ENCODE assay signal across 9 cellular contexts in the genomic region with DNA sequence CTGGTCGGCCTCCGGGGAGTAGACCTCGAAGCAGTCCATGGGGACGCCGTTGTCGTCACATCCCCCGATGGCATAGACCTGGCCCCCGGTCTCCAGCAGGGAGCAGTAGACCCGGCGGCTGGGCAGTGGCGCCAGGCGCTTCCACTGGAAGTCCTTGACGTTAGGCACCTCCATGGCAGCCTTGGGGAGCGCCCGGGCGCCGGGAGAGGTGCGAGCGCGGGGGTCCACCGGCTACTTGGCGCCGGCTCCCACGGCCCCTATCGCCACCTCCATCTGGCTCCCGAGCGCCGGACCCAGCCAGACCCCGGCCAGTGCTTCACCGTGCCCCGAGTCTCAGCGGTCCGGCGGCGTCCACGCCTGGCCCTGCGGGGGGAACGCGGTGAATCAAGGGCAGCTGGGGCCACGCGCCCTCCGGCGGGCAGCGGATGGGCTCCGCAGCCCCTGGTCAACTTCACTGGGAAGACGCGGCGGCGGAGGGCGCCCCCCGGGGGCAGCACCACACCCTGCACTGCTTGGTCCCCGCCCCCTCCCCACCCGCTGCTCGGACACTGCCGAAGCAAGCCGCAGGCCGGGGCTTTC. TPM values are rescaled to one million over a fixed set of nuclear protein-coding genes. Genes with fewer than 3 reads are reported as not detected.
A peak's percentile ranks its signal among the peaks of the same experiment; 100 is the strongest.
DNase-seq lines count a peak whose midpoint lies in the region; ATAC-seq and TF ChIP-seq lines count a peak whose summit lies in the region.
"Had no signal": no experiment of that assay in that cellular context is flagged by ENCODE, and none has a peak within 500 bp of the region (broad histone marks: within the 10 kb centered on the region; RNA-seq: fewer than 3 reads in every experiment).

No MANE protein-coding gene starts in this region.

- no peak for TF ChIP-seq CTCF in activated B cell treated with CpG ODN at 0.5 μM for 24 hours (IDR thresholded peaks at IDR 0.05)

- POLR2A ChIA-PET in activated B cell treated with CpG ODN at 0.5 μM for 24 hours (lab: Charles Lee): no interaction called here

- ATAC-seq in activated B cell treated with CpG ODN at 0.5 μM for 24 hours (ENCODE audit: low read depth) (peak; percentile 20), GM21390 (IDR thresholded peaks at IDR 0.05; ENCODE audit: unreplicated experiment) (no peak), HG02885 (IDR thresholded peaks at IDR 0.05; ENCODE audit: poor library complexity, unreplicated experiment) (no peak)

- no peak overlapping the region for H3K27ac Mint-ChIP-seq in activated B cell treated with CpG ODN at 0.5 μM for 24 hours

- H3K4me3 ChIP-seq in iPS-11a (ENCODE audit: low read depth, low read length): peak overlapping the region; percentile 42
- peak overlapping the region in 5 of 7 experiments; percentile 3 to 38 (median 12) for H3K4me3 ChIP-seq in skin epidermis

- no peaks in the 10 kb centered on the region for H3K9me3 Mint-ChIP-seq in activated B cell treated with CpG ODN at 0.5 μM for 24 hours

- intact Hi-C loops in activated B cell treated with CpG ODN at 0.5 μM for 24 hours (cut with micrococcal nuclease): loop anchor here (2.0 kb wide), 1 partner anchor 145 kb away; no protein-coding TSS in a partner anchor

- CTCF ChIA-PET in activated B cell treated with CpG ODN at 0.5 μM for 24 hours (lab: Charles Lee): interaction anchor here (1.0 to 3.1 kb wide), 3 partner anchors 10 to 181 kb away, joined by 4 to 10 read pairs (median 6); no protein-coding TSS in a partner anchor

- H3K27me3 Mint-ChIP-seq in activated B cell treated with CpG ODN at 0.5 μM for 24 hours: peaks cover 11% of the 10 kb centered on the region

- H3K36me3 Mint-ChIP-seq in activated B cell treated with CpG ODN at 0.5 μM for 24 hours (ENCODE audit: low read depth): no peaks in the 10 kb centered on the region

- no peak overlapping the region for H3K4me3 Mint-ChIP-seq in activated B cell treated with CpG ODN at 0.5 μM for 24 hours

- no peak overlapping the region for H3K27ac ChIP-seq in skin epidermis

- peaks cover 34% of the 10 kb centered on the region for H3K4me1 Mint-ChIP-seq in activated B cell treated with CpG ODN at 0.5 μM for 24 hours

- peak; percentile 35 for DNase-seq in NCI-H1092 (lab: John Stamatoyannopoulos, UW)
- no peak for DNase-seq in NCI-H1092 treated with DMSO at 0.1 percent for 48 hours (lab: John Stamatoyannopoulos, UW)
- DNase-seq in activated B cell treated with CpG ODN at 0.5 μM for 24 hours: no peak
- DNase-seq in HT-29 (ENCODE audit: low spot score): no peak
- DNase-seq: 8988T had no signal

RNA-seq across cellular contexts. Expression of a gene that starts 13.2 kb away (rescaled TPM):
- total RNA-seq in activated B cell treated with CpG ODN at 0.5 μM for 24 hours: 0.07 TPM in 1 of 2 replicates, not detected in the other
- total RNA-seq in HT-29 (2014; rRNA removed; shearing (Covaris generic)): not detected in 2 replicates

RNA-seq across cellular contexts. Expression of a gene that starts 22.0 kb away (rescaled TPM):
- 26.1 and 26.2 TPM in 2 replicates for total RNA-seq in activated B cell treated with CpG ODN at 0.5 μM for 24 hours
- 2.4 and 3.9 TPM in 2 replicates for total RNA-seq in HT-29 (2014; rRNA removed; shearing (Covaris generic))
